In genomic region chr19:58002384-58003152, GRCh38 we compare ENCODE assay signal across 8 cellular contexts. TPM values are rescaled to one million over a fixed set of nuclear protein-coding genes. Genes with fewer than 3 reads are reported as not detected.
DNase-seq lines count a peak whose midpoint lies in the region; ATAC-seq lines count a peak whose summit lies in the region.

Gene ZNF606 (minus strand): TSS chr19:58002820. CDS start chr19:58001319, 1,501 bp downstream.

- peak within 1 kb of the TSS; percentile 73 for H3K27ac ChIP-seq in epithelial cell of prostate

- peak; percentile 91 for ATAC-seq in GM19395 (IDR thresholded peaks at IDR 0.05; ENCODE audit: unreplicated experiment)
- peak; percentile 74 for ATAC-seq in HG03558 (IDR thresholded peaks at IDR 0.05; ENCODE audit: extremely low read depth, unreplicated experiment)

- DNase-seq in CD1c-positive myeloid dendritic cell (ENCODE audit: extremely low spot score) = peak; percentile 91
- peak; percentile 81 for DNase-seq in NOMO-1 treated with DMSO at 0.1 percent for 48 hours (lab: John Stamatoyannopoulos, UW; ENCODE audit: unreplicated experiment)
- peak; percentile 72 for DNase-seq in activated T-cell treated with anti-CD3 and anti-CD28 coated beads for 4 hours
- no peak for DNase-seq in epithelial cell of prostate (ENCODE audit: low read depth, low spot score)
- peak; percentile 84 for DNase-seq in mucosa of gallbladder (ENCODE audit: low spot score)
- peak; percentile 59 to 73 for DNase-seq in stimulated activated CD8-positive, alpha-beta memory T cell treated with anti-CD3 and anti-CD28 coated beads, Interleukin-4, amount 100 ng/mL, for 1 hour (ENCODE audit: low read depth in 2 of 2, low spot score in 1 of 2)

RNA-seq across cellular contexts. Expression of gene ZNF606, which starts in this region (rescaled TPM):
- 23.3 TPM for total RNA-seq in mucosa of gallbladder
